Comparison of ENCODE assay signal across 1 cellular context in genomic region chr2:27870724-27871123, GRCh38.
TF ChIP-seq lines count a peak whose summit lies in the region.

No MANE protein-coding gene starts in this region.

TF ChIP-seq in SK-N-SH, 30 proteins besides CTCF, POLR2A, EP300 and RAD21 (continued from another document):
- no peak for TF ChIP-seq MAX (IDR thresholded peaks at IDR 0.05; ENCODE audit: low read depth)
- TF ChIP-seq FOSL2 (IDR thresholded peaks at IDR 0.05; ENCODE audit: borderline replicate concordance, low read depth): peak; percentile 19; the same call in 1 of the 2 replicates
- TF ChIP-seq NFIC (IDR thresholded peaks at IDR 0.05; ENCODE audit: borderline replicate concordance): no peak
